Comparison of ENCODE assay signal across 1 cellular context in genomic region chr22:37529652-37530345, GRCh38.
TF ChIP-seq lines count a peak whose summit lies in the region.

No MANE protein-coding gene starts in this region.

TF ChIP-seq in WTC11, 78 proteins besides CTCF, POLR2A, EP300 and RAD21 (continued from another document):
- TF ChIP-seq ARID4B (CRISPR knock-in tag; IDR thresholded peaks at IDR 0.05; ENCODE audit: borderline replicate concordance): no peak
- TF ChIP-seq SP1 (CRISPR knock-in tag; conservative IDR thresholded peaks at IDR 0.05): no peak
- no peak for TF ChIP-seq JUN (CRISPR knock-in tag; IDR thresholded peaks at IDR 0.05)
- no peak for TF ChIP-seq SMAD4 (CRISPR knock-in tag; IDR thresholded peaks at IDR 0.05)
- TF ChIP-seq MYBL2 (CRISPR knock-in tag; IDR thresholded peaks at IDR 0.05): no peak
- TF ChIP-seq GRHL2 (CRISPR knock-in tag; IDR thresholded peaks at IDR 0.05; ENCODE audit: insufficient replicate concordance, severe bottlenecking): no peak
